Comparison of ENCODE assay signal across 1 cellular context in genomic region chr11:123061403-123062157, GRCh38.
A peak's percentile ranks its signal among the peaks of the same experiment; 100 is the strongest.
TF ChIP-seq lines count a peak whose summit lies in the region.

HSPA8 (minus strand) TSS chr11:123062136; CDS start chr11:123061324, 812 bp downstream.

TF ChIP-seq in GM12878, 131 proteins besides CTCF, POLR2A, EP300 and RAD21 (continued from another document):
- no peak for TF ChIP-seq E2F4 (IDR thresholded peaks at IDR 0.05; ENCODE audit: low read depth, low read length)
- TF ChIP-seq TCF12 (IDR thresholded peaks at IDR 0.05; ENCODE audit: low read depth, low read length) = peak; percentile 40; the same call in 1 of the 2 replicates
- TF ChIP-seq ZNF217 (IDR thresholded peaks at IDR 0.05) = no peak
- TF ChIP-seq USF1 (IDR thresholded peaks at IDR 0.05; ENCODE audit: borderline replicate concordance, extremely low read length, insufficient read depth, low read depth, low read length) = peak; percentile 41
- TF ChIP-seq ZBED1 (IDR thresholded peaks at IDR 0.05; ENCODE audit: borderline replicate concordance) = peak; percentile 63
- peak; percentile 73 for TF ChIP-seq RUNX3 (IDR thresholded peaks at IDR 0.05; ENCODE audit: low read length)
- TF ChIP-seq, protein P1, sequence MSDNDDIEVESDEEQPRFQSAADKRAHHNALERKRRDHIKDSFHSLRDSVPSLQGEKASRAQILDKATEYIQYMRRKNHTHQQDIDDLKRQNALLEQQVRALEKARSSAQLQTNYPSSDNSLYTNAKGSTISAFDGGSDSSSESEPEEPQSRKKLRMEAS (IDR thresholded peaks at IDR 0.05; ENCODE audit: low read depth, low read length) = peak; percentile 59; the same call in 1 of the 2 replicates
- TF ChIP-seq IKZF2 (IDR thresholded peaks at IDR 0.05) = peak in 1 of 2 experiments; percentile 5; a peak in 1 of 4 replicates
- TF ChIP-seq, protein P2, sequence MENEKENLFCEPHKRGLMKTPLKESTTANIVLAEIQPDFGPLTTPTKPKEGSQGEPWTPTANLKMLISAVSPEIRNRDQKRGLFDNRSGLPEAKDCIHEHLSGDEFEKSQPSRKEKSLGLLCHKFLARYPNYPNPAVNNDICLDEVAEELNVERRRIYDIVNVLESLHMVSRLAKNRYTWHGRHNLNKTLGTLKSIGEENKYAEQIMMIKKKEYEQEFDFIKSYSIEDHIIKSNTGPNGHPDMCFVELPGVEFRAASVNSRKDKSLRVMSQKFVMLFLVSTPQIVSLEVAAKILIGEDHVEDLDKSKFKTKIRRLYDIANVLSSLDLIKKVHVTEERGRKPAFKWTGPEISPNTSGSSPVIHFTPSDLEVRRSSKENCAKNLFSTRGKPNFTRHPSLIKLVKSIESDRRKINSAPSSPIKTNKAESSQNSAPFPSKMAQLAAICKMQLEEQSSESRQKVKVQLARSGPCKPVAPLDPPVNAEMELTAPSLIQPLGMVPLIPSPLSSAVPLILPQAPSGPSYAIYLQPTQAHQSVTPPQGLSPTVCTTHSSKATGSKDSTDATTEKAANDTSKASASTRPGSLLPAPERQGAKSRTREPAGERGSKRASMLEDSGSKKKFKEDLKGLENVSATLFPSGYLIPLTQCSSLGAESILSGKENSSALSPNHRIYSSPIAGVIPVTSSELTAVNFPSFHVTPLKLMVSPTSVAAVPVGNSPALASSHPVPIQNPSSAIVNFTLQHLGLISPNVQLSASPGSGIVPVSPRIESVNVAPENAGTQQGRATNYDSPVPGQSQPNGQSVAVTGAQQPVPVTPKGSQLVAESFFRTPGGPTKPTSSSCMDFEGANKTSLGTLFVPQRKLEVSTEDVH (IDR thresholded peaks at IDR 0.05; ENCODE audit: low read depth, partially characterized antibody) = no peak
